1 cellular context compared by ENCODE assay signal in the genomic region with DNA sequence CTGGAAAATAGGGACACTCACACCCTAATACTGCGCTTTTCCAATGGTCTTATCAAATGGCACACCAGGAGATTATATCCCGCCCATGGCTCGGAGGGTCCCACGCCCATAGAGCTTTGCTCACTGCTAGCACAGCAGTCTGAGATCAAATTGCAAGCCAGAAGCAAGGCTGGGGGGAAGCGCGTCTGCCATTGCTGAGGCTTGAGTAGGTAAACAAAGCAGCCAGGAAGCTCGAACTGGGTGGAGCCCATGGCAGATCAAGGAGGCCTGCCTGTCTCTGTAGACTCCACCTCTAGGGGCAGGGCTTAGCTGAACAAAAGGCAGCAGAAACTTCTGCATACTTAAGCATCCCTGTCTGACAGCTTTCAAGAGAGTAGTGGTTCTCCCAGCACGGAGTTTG.
TF ChIP-seq lines count a peak whose summit lies in the region.

No MANE protein-coding gene starts in this region.

TF ChIP-seq in K562, 482 proteins besides CTCF, POLR2A, EP300 and RAD21:
- peak; percentile 31 to 64; a peak in 1 of 4 replicates for TF ChIP-seq FOXA3 (CRISPR knock-in tag; conservative IDR thresholded peaks at IDR 0.05 in 1 of 2, IDR thresholded peaks at IDR 0.05 in 1 of 2)
- TF ChIP-seq PKNOX1 (IDR thresholded peaks at IDR 0.05), result peak; percentile 67
- peak in 1 of 3 experiments; percentile 66 for TF ChIP-seq YY1 (IDR thresholded peaks at IDR 0.05; ENCODE audit: borderline replicate concordance in 1 of 3, control insufficient read depth in 1 of 3, extremely low read depth in 1 of 3, insufficient read depth in 3 of 3, insufficient read length in 1 of 3, insufficient replicate concordance in 2 of 3, low read depth in 1 of 3, low read length in 2 of 3)
- TF ChIP-seq FOXK2 (conservative IDR thresholded peaks at IDR 0.05 in 1 of 2, IDR thresholded peaks at IDR 0.05 in 1 of 2; ENCODE audit: low read depth in 2 of 2), result peak; percentile 81 to 83
